In the genomic region with DNA sequence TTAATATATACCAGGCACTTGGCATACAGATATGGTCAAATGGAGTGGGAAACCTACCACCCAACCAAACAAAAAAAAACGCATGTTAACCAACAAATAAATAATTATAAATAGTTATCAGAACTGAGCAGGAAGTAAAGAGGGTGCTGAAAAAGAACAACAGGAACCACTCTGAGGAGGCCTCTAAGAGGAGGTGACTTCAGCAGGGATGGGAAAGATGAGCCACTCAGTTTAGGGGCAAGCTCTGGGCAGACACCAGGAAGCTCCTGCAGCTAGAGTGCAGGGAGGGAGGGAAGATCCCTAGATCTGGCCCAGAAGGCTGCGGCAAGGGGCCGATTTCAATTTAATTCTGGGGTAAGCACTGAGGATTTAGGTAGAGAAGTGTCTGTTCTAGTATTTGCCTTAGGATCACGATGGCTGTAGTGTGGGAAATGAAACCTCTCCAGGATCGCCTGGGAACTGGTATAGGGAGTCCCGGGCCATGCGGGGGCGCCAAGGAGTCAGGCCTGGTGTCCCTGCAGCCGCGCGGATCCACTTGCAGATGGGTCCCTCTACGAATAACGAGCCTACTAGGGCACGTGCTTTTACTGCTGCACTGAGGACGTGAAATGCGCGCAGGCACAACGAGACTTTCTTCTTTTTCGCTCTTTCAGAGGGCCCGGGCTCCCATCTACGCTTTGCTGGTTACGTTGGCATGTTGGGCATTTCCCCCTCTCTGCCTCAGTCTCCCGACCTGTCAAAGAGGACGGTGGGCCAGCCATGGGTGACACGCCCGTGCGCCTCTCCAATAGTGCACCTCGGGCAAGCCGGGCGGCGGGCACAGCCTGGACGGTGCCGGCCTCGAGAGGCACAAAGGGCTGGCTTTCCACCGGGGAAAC, we compare ENCODE assay signal across 8 cellular contexts. TPM values are rescaled to one million over a fixed set of nuclear protein-coding genes. Genes with fewer than 3 reads are reported as not detected.
DNase-seq lines count a peak whose midpoint lies in the region; ATAC-seq and TF ChIP-seq lines count a peak whose summit lies in the region.

No MANE protein-coding gene starts in this region.

- H3K9me3 ChIP-seq in HUES6 (ENCODE audit: control insufficient read depth, insufficient read depth, low read depth, low read length): peaks cover 19% of the 10 kb centered on the region
- no peaks in the 10 kb centered on the region for H3K9me3 ChIP-seq in PC-9 (ENCODE audit: insufficient read depth, low read depth)
- no peaks in the 10 kb centered on the region for H3K9me3 ChIP-seq in esophagus muscularis mucosa
- no peaks in the 10 kb centered on the region for H3K9me3 ChIP-seq in mucosa of rectum (ENCODE audit: control insufficient read depth in 2 of 2, low read length in 2 of 2)

- H3K4me1 ChIP-seq in HUES6 (ENCODE audit: control insufficient read depth, insufficient read depth, low read length): peaks cover 23% of the 10 kb centered on the region
- H3K4me1 ChIP-seq in PC-9 (replicated peaks; ENCODE audit: insufficient read depth): peaks cover 31% of the 10 kb centered on the region
- peaks cover 41 to 51% (median 50%) of the 10 kb centered on the region in 4 donors for H3K4me1 ChIP-seq in esophagus muscularis mucosa
- peaks cover 36 to 37% of the 10 kb centered on the region in 2 donors for H3K4me1 ChIP-seq in mucosa of rectum (ENCODE audit: control insufficient read depth in 2 of 2, insufficient read depth in 2 of 2, low read length in 2 of 2)

- H3K9me2 ChIP-seq in PC-9 (ENCODE audit: insufficient read depth): no peaks in the 10 kb centered on the region

- intact Hi-C loops in PC-9 (cut with micrococcal nuclease; ENCODE audit: unreplicated experiment): loop anchor here (1.0 to 5.0 kb wide), 3 partner anchors 63 to 556 kb away; no protein-coding TSS in a partner anchor
- intact Hi-C loops in esophagus muscularis mucosa (cut with DNase I): loop anchor here (2.0 to 5.0 kb wide), 2 partner anchors 64 to 81 kb away; no protein-coding TSS in a partner anchor

- CTCF ChIA-PET in PC-9 (lab: Charles Lee): no interaction called here

- TF ChIP-seq EP300 in esophagus muscularis mucosa (IDR thresholded peaks at IDR 0.05): no peak

- no peak for TF ChIP-seq POLR2A in esophagus muscularis mucosa (IDR thresholded peaks at IDR 0.05; ENCODE audit: low read depth)

- H3K4me3 ChIP-seq in HUES6 (ENCODE audit: low read depth, low read length): peak overlapping the region; percentile 81
- H3K4me3 ChIP-seq in PC-9: peak overlapping the region; percentile 64
- H3K4me3 ChIP-seq in esophagus muscularis mucosa: peak overlapping the region; percentile 63 to 80 (median 70)
- peak overlapping the region; percentile 71 to 88 for H3K4me3 ChIP-seq in mucosa of rectum (ENCODE audit: low read length in 2 of 2)

- H3K4me2 ChIP-seq in PC-9: peak overlapping the region; percentile 88

- TF ChIP-seq CTCF in PC-9 (conservative IDR thresholded peaks at IDR 0.05): peak; percentile 75
- TF ChIP-seq CTCF in esophagus muscularis mucosa (IDR thresholded peaks at IDR 0.05): peak; percentile 83 to 91 (median 87)

- H3K27ac ChIP-seq in HUES6 (ENCODE audit: low read depth, low read length): no peak overlapping the region
- peak overlapping the region; percentile 41 for H3K27ac ChIP-seq in PC-9
- H3K27ac ChIP-seq in esophagus muscularis mucosa (replicated peaks in 1 of 4): peak overlapping the region; percentile 81 to 94 (median 88)
- H3K27ac ChIP-seq in mucosa of rectum (ENCODE audit: low read depth in 2 of 2, low read length in 2 of 2): peak overlapping the region; percentile 91 to 92

- H2AFZ ChIP-seq in PC-9: peak overlapping the region; percentile 89

- H3K79me2 ChIP-seq in PC-9 (ENCODE audit: low read depth): peaks cover 38% of the 10 kb centered on the region

- H3K9ac ChIP-seq in HUES6 (ENCODE audit: low read length) (peak overlapping the region; percentile 86), mucosa of rectum (ENCODE audit: low read depth in 1 of 2, low read length in 2 of 2) (peak overlapping the region; percentile 60 to 72)

- H4K20me1 ChIP-seq in PC-9 (ENCODE audit: insufficient read depth): peaks cover 10% of the 10 kb centered on the region; the same call in 1 of the 2 replicates

- DNase-seq in DMS79 (lab: John Stamatoyannopoulos, UW): peak; percentile 44
- peak; percentile 81 to 85 for DNase-seq in PC-9
- DNase-seq in activated T-cell treated with anti-CD3 and anti-CD28 coated beads, Interleukin-2, amount 50 U/mL, for 48 hours: peak; percentile 75 to 81
- peak; percentile 97 for DNase-seq in esophagus muscularis mucosa (ENCODE audit: extremely low spot score)
- DNase-seq in stimulated activated CD8-positive, alpha-beta memory T cell treated with anti-CD3 and anti-CD28 coated beads, Interleukin-4, amount 100 ng/mL, for 4 hours (ENCODE audit: low read depth in 2 of 2, low spot score in 1 of 2): peak; percentile 20 to 43

- WGBS in esophagus muscularis mucosa: 4% methylated on average over 22 of the region's 35 CpGs

- ATAC-seq in HG03159 (IDR thresholded peaks at IDR 0.05; ENCODE audit: unreplicated experiment): no peak

- no peaks in the 10 kb centered on the region; the same call in 1 of the 2 replicates for H3F3A ChIP-seq in PC-9 (ENCODE audit: insufficient read depth, low read depth)

- no TSS peak for BruUV-seq in PC-9 (replicated peaks; lab: Mats Ljungman, UMichigan)

- no peaks in the 10 kb centered on the region for H3K27me3 ChIP-seq in HUES6 (ENCODE audit: control insufficient read depth, insufficient read depth, low read length)
- no peaks in the 10 kb centered on the region for H3K27me3 ChIP-seq in PC-9 (ENCODE audit: insufficient read depth, low read depth)
- H3K27me3 ChIP-seq in esophagus muscularis mucosa: no peaks in the 10 kb centered on the region
- no peaks in the 10 kb centered on the region for H3K27me3 ChIP-seq in mucosa of rectum (ENCODE audit: control insufficient read depth in 2 of 2, insufficient read depth in 2 of 2, low read length in 2 of 2)

- POLR2A ChIA-PET in PC-9 (lab: Charles Lee; ENCODE audit: unreplicated experiment): no interaction called here

- no peaks in the 10 kb centered on the region for H3K36me3 ChIP-seq in HUES6 (ENCODE audit: control insufficient read depth, insufficient read depth, low read length)
- H3K36me3 ChIP-seq in PC-9 (ENCODE audit: low read depth): no peaks in the 10 kb centered on the region
- H3K36me3 ChIP-seq in esophagus muscularis mucosa: no peaks in the 10 kb centered on the region
- H3K36me3 ChIP-seq in mucosa of rectum (ENCODE audit: control insufficient read depth in 2 of 2, insufficient read depth in 2 of 2, low read length in 2 of 2): no peaks in the 10 kb centered on the region

RNA-seq across cellular contexts. Expression of gene LIMD1, which starts 1.5 kb away (rescaled TPM):
- 32.4 and 32.9 TPM in 2 replicates for total RNA-seq in PC-9 (2021)
- total RNA-seq in esophagus muscularis mucosa: 10 to 100 TPM; 14.6 to 36.1 (median 29.2) TPM

Comparison
In these comparisons a context has a peak if more than half of its experiments do, and no peak if none do; other contexts are left out.
1. DNase-seq: peak in every context shown above with its lines; median percentile 97 in esophagus muscularis mucosa; 83 in PC-9; 78 in activated T-cell treated with anti-CD3 and anti-CD28 coated beads, Interleukin-2, amount 50 U/mL, for 48 hours; 44 in DMS79; 32 in stimulated activated CD8-positive, alpha-beta memory T cell treated with anti-CD3 and anti-CD28 coated beads, Interleukin-4, amount 100 ng/mL, for 4 hours.